Comparison of ENCODE assay signal across 9 cellular contexts in genomic region chr6:112296122-112296521, GRCh38. TPM values are rescaled to one million over a fixed set of nuclear protein-coding genes. Genes with fewer than 3 reads are reported as not detected.
DNase-seq lines count a peak whose midpoint lies in the region; ATAC-seq lines count a peak whose summit lies in the region.
"Had no signal": no experiment of that assay in that cellular context is flagged by ENCODE, and none has a peak within 500 bp of the region (broad histone marks: within the 10 kb centered on the region; RNA-seq: fewer than 3 reads in every experiment).

No MANE protein-coding gene starts in this region.

- peak; percentile 59 for DNase-seq in GM04504 (ENCODE audit: low read depth)
- peak; percentile 33 for DNase-seq in H7
- DNase-seq in RKO (ENCODE audit: low spot score), result peak; percentile 52
- DNase-seq in left cardiac atrium, result no peak
- no peak for DNase-seq in activated T-cell treated with anti-CD3 and anti-CD28 coated beads, Interleukin-2, amount 50 U/mL, for 1 hour
- DNase-seq in NK-92 (lab: John Stamatoyannopoulos, UW; ENCODE audit: unreplicated experiment), result no peak
- no peak for DNase-seq in KG1 (lab: John Stamatoyannopoulos, UW)

- H3K4me3 ChIP-seq in H7 (ENCODE audit: insufficient read depth, low read depth, low read length), result no peak overlapping the region

- intact Hi-C loops in left cardiac atrium (cut with DNase I), result no loop called here

- H3K36me3 ChIP-seq in H7 (replicated peaks; ENCODE audit: control insufficient read depth, insufficient read depth, low read length), result no peaks in the 10 kb centered on the region

- H3K27me3 ChIP-seq in H7 (ENCODE audit: control insufficient read depth, insufficient read depth, low read length), result no peaks in the 10 kb centered on the region

- ATAC-seq in left cardiac atrium, result peak; percentile 17 to 62
- ATAC-seq in HG02840 (IDR thresholded peaks at IDR 0.05; ENCODE audit: low FRiP score, unreplicated experiment), result no peak

RNA-seq across cellular contexts. Expression of gene LAMA4, which starts 41.8 kb away (rescaled TPM):
- total RNA-seq in H7 (2014; rRNA removed; shearing (Covaris generic)), result 1.1 and 2.1 TPM in 2 replicates
- total RNA-seq in left cardiac atrium, result 10 to 100 TPM; 63.7 to 87.8 TPM
- total RNA-seq: T-helper 1 cell treated with Interleukin-12 subunit alpha and Interleukin-12 subunit beta and Interleukin-4 antibody, amounts not matched to agents 30 ng/mL and 1 ng/mL, for 36 hours had no signal

RNA-seq across cellular contexts. Expression of gene RFPL4B, which starts 51.0 kb away (rescaled TPM):
- not detected in 2 replicates for total RNA-seq in H7 (2014; rRNA removed; shearing (Covaris generic))
- total RNA-seq in left cardiac atrium, result not detected
- total RNA-seq: T-helper 1 cell treated with Interleukin-12 subunit alpha and Interleukin-12 subunit beta and Interleukin-4 antibody, amounts not matched to agents 30 ng/mL and 1 ng/mL, for 36 hours had no signal

Comparison
In these comparisons a context has a peak if more than half of its experiments do, and no peak if none do; other contexts are left out.
1. DNase-seq: peak in GM04504 (single experiment), H7 (single experiment) and RKO (single experiment); none in left cardiac atrium (single experiment), activated T-cell treated with anti-CD3 and anti-CD28 coated beads, Interleukin-2, amount 50 U/mL, for 1 hour (single experiment), NK-92 (single experiment) and KG1 (single experiment).
2. RNA of gene LAMA4, which starts 41.8 kb away (total RNA-seq): 63.7 to 87.8 TPM in left cardiac atrium; 1.1 to 2.1 TPM in H7; every median in the first group is over 10 times any median in the second.